Comparison of ENCODE assay signal across 8 cellular contexts in genomic region chr15:74291101-74292071, GRCh38. TPM values are rescaled to one million over a fixed set of nuclear protein-coding genes. Genes with fewer than 3 reads are reported as not detected.
DNase-seq lines count a peak whose midpoint lies in the region; ATAC-seq and TF ChIP-seq lines count a peak whose summit lies in the region.

No MANE protein-coding gene starts in this region.

- H3K27ac ChIP-seq in testis = no peak overlapping the region

- intact Hi-C loops in testis (cut with DNase I; ENCODE audit: low total_unique reads) = no loop called here

- no peak for TF ChIP-seq CTCF in AG10803 (conservative IDR thresholded peaks at IDR 0.05; ENCODE audit: low read length)
- TF ChIP-seq CTCF in HFFc6 (IDR thresholded peaks at IDR 0.05) = no peak
- TF ChIP-seq CTCF in foreskin fibroblast (IDR thresholded peaks at IDR 0.05; ENCODE audit: low read depth, low read length) = no peak
- TF ChIP-seq CTCF in testis (IDR thresholded peaks at IDR 0.05) = no peak

- no peaks in the 10 kb centered on the region for H3K9me3 Mint-ChIP-seq in HFFc6

- peaks cover 36% of the 10 kb centered on the region for H3K27me3 Mint-ChIP-seq in HFFc6 (ENCODE audit: insufficient read depth)

- H3K36me3 Mint-ChIP-seq in HFFc6 (ENCODE audit: low read depth) = no peaks in the 10 kb centered on the region

- no peak for ATAC-seq in HG02938 (IDR thresholded peaks at IDR 0.05; ENCODE audit: unreplicated experiment)

- H3K4me1 Mint-ChIP-seq in HFFc6 (ENCODE audit: low read depth) = peaks cover 12% of the 10 kb centered on the region

- no peaks in the 10 kb centered on the region for H3K27me3 ChIP-seq in testis

- H3K27ac Mint-ChIP-seq in HFFc6 = no peak overlapping the region

- no peak overlapping the region for H3K4me3 Mint-ChIP-seq in HFFc6

- no peaks in the 10 kb centered on the region for H3K4me1 ChIP-seq in testis

- H3K4me3 ChIP-seq in AG10803 (ENCODE audit: low read length) = no peak overlapping the region
- H3K4me3 ChIP-seq in foreskin fibroblast (ENCODE audit: low read depth in 1 of 2, low read length in 2 of 2) = no peak overlapping the region
- H3K4me3 ChIP-seq in testis = no peak overlapping the region

- no peaks in the 10 kb centered on the region for H3K9me3 ChIP-seq in testis

- no peaks in the 10 kb centered on the region for H3K36me3 ChIP-seq in testis (ENCODE audit: low read depth, missing control alignments)

- 16 to 18% methylated on average over 20 of the region's 20 CpGs for WGBS in testis, 2 donors

- DNase-seq in AG10803 (ENCODE audit: low read depth) (peak; percentile 57), HFFc6 (peak; percentile 67), activated T-helper 1 cell treated with Interleukin-2 at 50 U/mL for 16 hours (ENCODE audit: low read depth) (peak; percentile 29), foreskin fibroblast (peak; percentile 50 to 87), non-pigmented ciliary epithelial cell (ENCODE audit: low read depth) (peak; percentile 55), testis (peak; percentile 88)

- no peak for TF ChIP-seq POLR2A in testis (IDR thresholded peaks at IDR 0.05)

TF ChIP-seq in PFSK-1, 5 proteins besides CTCF, POLR2A, EP300 and RAD21:
- TF ChIP-seq TAF1 (IDR thresholded peaks at IDR 0.05; ENCODE audit: borderline replicate concordance, insufficient read depth, low read length) = 0 out of 2 replicates have a peak, but pooled peaks have one; percentile 26
- TF ChIP-seq FOXP2 (optimal IDR thresholded peaks at IDR 0.05; ENCODE audit: borderline replicate concordance, extremely low read depth, extremely low read length, insufficient read depth) = peak; percentile 39
- TF ChIP-seq POLR2AphosphoS5 (IDR thresholded peaks at IDR 0.05; ENCODE audit: low read depth, low read length) = no peak
- TF ChIP-seq SIN3A (IDR thresholded peaks at IDR 0.05; ENCODE audit: borderline replicate concordance, insufficient read depth, low read length) = peak; percentile 99
- TF ChIP-seq REST (IDR thresholded peaks at IDR 0.05; ENCODE audit: insufficient read depth in 1 of 2, low read depth in 2 of 2, low read length in 2 of 2) = peak; percentile 98 to 100

RNA-seq across cellular contexts. Expression of gene CCDC33, which starts 55.3 kb away (rescaled TPM):
- total RNA-seq in HFFc6 (2021; fragmentation: NEBNext Ultra II Directional; extraction: Animal tissue kit (Norgen Biotek cat#: 25700)) = under 1 TPM in 1 of 6 experiments, not detected in 5; 0.30 TPM
- polyA plus RNA-seq in PFSK-1 (2012; ENCODE audit: insufficient read length, low read depth) = not detected
- 10 to 100 TPM; 11.6 to 18.5 TPM for total RNA-seq in testis
- 41.3 TPM for polyA plus RNA-seq in testis (ENCODE audit: insufficient read depth, low read depth, low replicate concordance)

Comparison
In these comparisons a context has a peak if more than half of its experiments do, and no peak if none do; other contexts are left out.
1. DNase-seq: peak in every context shown above with its lines; median percentile 88 in testis; 68 in foreskin fibroblast; 67 in HFFc6; 57 in AG10803; 55 in non-pigmented ciliary epithelial cell; 29 in activated T-helper 1 cell treated with Interleukin-2 at 50 U/mL for 16 hours.
2. RNA of gene CCDC33, which starts 55.3 kb away (total RNA-seq): 11.6 to 18.5 TPM in testis; 0.30 TPM in HFFc6; every median in the first group is over 4 times any median in the second.